ENCODE assay signal across 9 cellular contexts in the genomic region with DNA sequence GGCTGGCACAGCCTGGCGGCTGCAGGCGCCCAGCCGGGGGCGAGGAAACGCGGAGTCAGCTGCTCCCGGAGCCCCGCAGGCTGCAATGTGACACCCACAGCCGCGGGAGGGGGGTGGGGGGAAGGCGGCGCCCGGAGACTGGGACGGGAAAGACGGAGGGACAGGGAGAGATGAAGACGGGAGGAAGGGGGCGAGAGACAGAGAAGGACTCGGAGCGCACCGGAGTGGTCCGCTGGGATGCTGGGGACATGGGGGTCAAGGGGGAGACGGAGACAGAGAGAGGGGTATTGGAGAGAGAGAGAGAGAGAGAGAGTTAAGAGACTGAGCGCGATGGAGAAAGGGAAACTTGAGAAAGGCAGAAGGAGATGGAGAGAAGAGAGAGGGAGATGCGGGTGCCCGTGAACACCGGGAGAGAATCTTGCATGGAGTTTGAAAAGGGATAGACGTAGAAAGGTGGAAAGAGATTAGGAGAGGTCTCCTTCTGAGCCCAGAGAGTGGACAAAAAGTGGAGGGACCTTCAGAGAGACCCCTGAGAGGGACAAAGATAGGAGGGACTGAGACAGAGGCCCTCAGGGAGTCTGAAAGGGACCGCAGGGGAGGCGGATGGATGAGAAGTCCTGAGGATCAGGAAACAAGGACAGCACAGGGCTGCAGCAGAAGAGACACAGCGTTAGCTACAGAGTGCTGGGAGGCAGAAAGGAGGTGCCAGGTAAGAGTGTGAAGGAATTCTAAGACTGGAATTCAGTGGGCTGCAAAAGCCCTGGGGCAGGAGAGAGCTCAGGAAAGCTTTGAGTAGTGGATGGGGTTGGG. TPM values are rescaled to one million over a fixed set of nuclear protein-coding genes. Genes with fewer than 3 reads are reported as not detected.
DNase-seq lines count a peak whose midpoint lies in the region; ATAC-seq and TF ChIP-seq lines count a peak whose summit lies in the region.
"Had no signal": no experiment of that assay in that cellular context is flagged by ENCODE, and none has a peak within 500 bp of the region (broad histone marks: within the 10 kb centered on the region; RNA-seq: fewer than 3 reads in every experiment).

No MANE protein-coding gene starts in this region.

- peaks cover 11% of the 10 kb centered on the region for H3K36me3 ChIP-seq in cardiac muscle cell

- H3K9me3 ChIP-seq in cardiac muscle cell (ENCODE audit: low read depth): no peaks in the 10 kb centered on the region

- ATAC-seq in activated CD8-positive, alpha-beta T cell treated with anti-CD3 and anti-CD28 coated beads, Interleukin-2, amount 10 ng/mL, durations not matched to agents 7 days and 5 days: no peak
- ATAC-seq in GM21390 (IDR thresholded peaks at IDR 0.05; ENCODE audit: unreplicated experiment): no peak

- CTCF ChIA-PET in activated CD8-positive, alpha-beta T cell treated with anti-CD3 and anti-CD28 coated beads, Interleukin-2, amount 10 ng/mL, durations not matched to agents 7 days and 5 days (lab: Charles Lee): no interaction called here

- no peaks in the 10 kb centered on the region for H3K4me1 ChIP-seq in cardiac muscle cell (ENCODE audit: low read depth)

- peaks cover 16% of the 10 kb centered on the region for H3K36me3 Mint-ChIP-seq in activated CD8-positive, alpha-beta T cell treated with anti-CD3 and anti-CD28 coated beads, Interleukin-2, amount 10 ng/mL, durations not matched to agents 7 days and 5 days (ENCODE audit: low read depth)

- TF ChIP-seq CTCF in cardiac muscle cell (IDR thresholded peaks at IDR 0.05; ENCODE audit: low read depth, low read length): no peak

- POLR2A ChIA-PET in activated CD8-positive, alpha-beta T cell treated with anti-CD3 and anti-CD28 coated beads, Interleukin-2, amount 10 ng/mL, durations not matched to agents 7 days and 5 days (lab: Charles Lee): interaction anchor here (0.7 to 1.2 kb wide), 2 partner anchors 17 to 25 kb away, joined by 3 read pairs; no protein-coding TSS in a partner anchor

- H3K27me3 ChIP-seq in cardiac muscle cell: peaks cover 18% of the 10 kb centered on the region

- DNase-seq in NCI-H748 (lab: John Stamatoyannopoulos, UW; ENCODE audit: unreplicated experiment): peak; percentile 62
- DNase-seq in NCI-H748 treated with DMSO at 0.1 percent for 48 hours (lab: John Stamatoyannopoulos, UW): no peak
- DNase-seq in activated CD8-positive, alpha-beta T cell treated with anti-CD3 and anti-CD28 coated beads, Interleukin-2, amount 10 ng/mL, durations not matched to agents 7 days and 5 days: no peak
- peak; percentile 42 to 59 for DNase-seq in cardiac muscle cell (ENCODE audit: low read depth in 1 of 2, low spot score in 1 of 2)
- DNase-seq in posterior cingulate gyrus: peak in 7 of 10 donors; percentile 44 to 92 (median 59)
- no peak for DNase-seq in NCI-H187 treated with DMSO at 0.1 percent for 48 hours (lab: John Stamatoyannopoulos, UW)
- DNase-seq in CD1c-positive myeloid dendritic cell (ENCODE audit: extremely low spot score): no peak
- DNase-seq: DND-41 had no signal

- peaks cover 7% of the 10 kb centered on the region for H3K4me1 Mint-ChIP-seq in activated CD8-positive, alpha-beta T cell treated with anti-CD3 and anti-CD28 coated beads, Interleukin-2, amount 10 ng/mL, durations not matched to agents 7 days and 5 days (ENCODE audit: low read depth)

- no peak overlapping the region for H3K27ac ChIP-seq in cardiac muscle cell

- intact Hi-C loops in posterior cingulate gyrus (cut with DNase I): no loop called here

- H3K4me3 Mint-ChIP-seq in activated CD8-positive, alpha-beta T cell treated with anti-CD3 and anti-CD28 coated beads, Interleukin-2, amount 10 ng/mL, durations not matched to agents 7 days and 5 days: peak overlapping the region; percentile 30

- peaks cover 32% of the 10 kb centered on the region for H3K27me3 Mint-ChIP-seq in activated CD8-positive, alpha-beta T cell treated with anti-CD3 and anti-CD28 coated beads, Interleukin-2, amount 10 ng/mL, durations not matched to agents 7 days and 5 days (ENCODE audit: low read depth)

- H3K27ac Mint-ChIP-seq in activated CD8-positive, alpha-beta T cell treated with anti-CD3 and anti-CD28 coated beads, Interleukin-2, amount 10 ng/mL, durations not matched to agents 7 days and 5 days: no peak overlapping the region

- no peaks in the 10 kb centered on the region for H3K9me3 Mint-ChIP-seq in activated CD8-positive, alpha-beta T cell treated with anti-CD3 and anti-CD28 coated beads, Interleukin-2, amount 10 ng/mL, durations not matched to agents 7 days and 5 days (ENCODE audit: insufficient read depth)

- H3K4me3 ChIP-seq in cardiac muscle cell: peak overlapping the region; percentile 57

RNA-seq across cellular contexts. Expression of a gene that starts 1.0 kb away (rescaled TPM):
- total RNA-seq in activated CD8-positive, alpha-beta T cell treated with anti-CD3 and anti-CD28 coated beads, Interleukin-2, amount 10 ng/mL, durations not matched to agents 7 days and 5 days: under 1 TPM; 0.37 to 0.57 TPM
- 1.2 and 4.2 TPM in 2 replicates for total RNA-seq in cardiac muscle cell
- polyA plus RNA-seq in cardiac muscle cell: 1.6 and 2.2 TPM in 2 replicates

RNA-seq across cellular contexts. Expression of a gene that starts 10.2 kb away (rescaled TPM):
- total RNA-seq in activated CD8-positive, alpha-beta T cell treated with anti-CD3 and anti-CD28 coated beads, Interleukin-2, amount 10 ng/mL, durations not matched to agents 7 days and 5 days: not detected
- total RNA-seq in cardiac muscle cell: 12.9 and 36.2 TPM in 2 replicates
- 21.3 and 43.7 TPM in 2 replicates for polyA plus RNA-seq in cardiac muscle cell

RNA-seq across cellular contexts. Expression of a gene that starts 31.2 kb away (rescaled TPM):
- total RNA-seq in activated CD8-positive, alpha-beta T cell treated with anti-CD3 and anti-CD28 coated beads, Interleukin-2, amount 10 ng/mL, durations not matched to agents 7 days and 5 days: 10 to 100 TPM; 76.2 to 81.8 TPM
- 68.8 and 113 TPM in 2 replicates for total RNA-seq in cardiac muscle cell
- polyA plus RNA-seq in cardiac muscle cell: 84.6 and 127 TPM in 2 replicates

Comparison
In these comparisons a context has a peak if more than half of its experiments do, and no peak if none do; other contexts are left out.
1. DNase-seq: peak in NCI-H748 (single experiment), cardiac muscle cell (2 of 2) and posterior cingulate gyrus (7 of 10); none in NCI-H748 treated with DMSO at 0.1 percent for 48 hours (single experiment), activated CD8-positive, alpha-beta T cell treated with anti-CD3 and anti-CD28 coated beads, Interleukin-2, amount 10 ng/mL, durations not matched to agents 7 days and 5 days (single experiment), NCI-H187 treated with DMSO at 0.1 percent for 48 hours (single experiment) and CD1c-positive myeloid dendritic cell (single experiment).
2. RNA of a gene that starts 10.2 kb away (total RNA-seq): 12.9 to 36.2 TPM in cardiac muscle cell; not detected in activated CD8-positive, alpha-beta T cell treated with anti-CD3 and anti-CD28 coated beads, Interleukin-2, amount 10 ng/mL, durations not matched to agents 7 days and 5 days; every median in the first group is over 10 times any median in the second.